Comparison of ENCODE assay signal across 14 cellular contexts in genomic region chr1:10708807-10709523, GRCh38.
"Had no signal": no experiment of that assay in that cellular context is flagged by ENCODE, and none has a peak within 500 bp of the region (broad histone marks: within the 10 kb centered on the region; RNA-seq: fewer than 3 reads in every experiment).

No MANE protein-coding gene starts in this region.

- ATAC-seq: activated T-cell treated with anti-CD3 and anti-CD28 coated beads, Interleukin-2, amount 50 U/mL, for 72 hours; natural killer cell; sciatic nerve had no signal

- H3K4me3 ChIP-seq: prostate gland, spleen, suprapubic skin had no signal

- H3K27ac ChIP-seq: spleen, suprapubic skin had no signal

- DNase-seq: activated CD4-positive, alpha-beta T cell treated with anti-CD3 and anti-CD28 coated beads, Interleukin-2, amount 10 ng/mL, durations not matched to agents 7 days and 5 days; activated CD8-positive, alpha-beta memory T cell treated with anti-CD3 and anti-CD28 coated beads, Interleukin-2, amount 50 U/mL, for 48 hours; activated gamma-delta T cell treated with Interleukin-2 at 50 U/mL for 16 hours; activated naive CD8-positive, alpha-beta T cell treated with anti-CD3 and anti-CD28 coated beads, Interleukin-2, amount 10 ng/mL, durations not matched to agents 7 days and 5 days; activated T-cell treated with anti-CD3 and anti-CD28 coated beads, Interleukin-2, amount 50 U/mL, for 72 hours; cerebellar nuclear complex; erythroblast; mesenchymal stem cell; natural killer cell; spleen; trophoblast cell had no signal

- H3K4me1 ChIP-seq: spleen had no signal

- H3K36me3 ChIP-seq: prostate gland, spleen had no signal

- H3K9me3 ChIP-seq: prostate gland, spleen, suprapubic skin had no signal
